Comparison of ENCODE assay signal across 1 cellular context in genomic region chr5:32143991-32144636, GRCh38.
TF ChIP-seq lines count a peak whose summit lies in the region.

No MANE protein-coding gene starts in this region.

TF ChIP-seq in HepG2, 621 proteins besides CTCF, POLR2A, EP300 and RAD21 (continued from another document):
- TF ChIP-seq, protein P1, sequence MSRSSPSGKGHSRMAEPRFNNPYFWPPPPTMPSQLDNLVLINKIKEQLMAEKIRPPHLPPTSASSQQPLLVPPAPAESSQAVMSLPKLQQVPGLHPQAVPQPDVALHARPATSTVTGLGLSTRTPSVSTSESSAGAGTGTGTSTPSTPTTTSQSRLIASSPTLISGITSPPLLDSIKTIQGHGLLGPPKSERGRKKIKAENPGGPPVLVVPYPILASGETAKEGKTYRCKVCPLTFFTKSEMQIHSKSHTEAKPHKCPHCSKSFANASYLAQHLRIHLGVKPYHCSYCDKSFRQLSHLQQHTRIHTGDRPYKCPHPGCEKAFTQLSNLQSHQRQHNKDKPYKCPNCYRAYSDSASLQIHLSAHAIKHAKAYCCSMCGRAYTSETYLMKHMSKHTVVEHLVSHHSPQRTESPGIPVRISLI (CRISPR knock-in tag; IDR thresholded peaks at IDR 0.05; ENCODE audit: borderline replicate concordance) = peak; percentile 46; the same call in 1 of the 2 replicates
- TF ChIP-seq CHD4 (IDR thresholded peaks at IDR 0.05; ENCODE audit: borderline replicate concordance, low read length) = 0 out of 2 replicates have a peak, but pooled peaks have one; percentile 40
- TF ChIP-seq ZNF121 (CRISPR knock-in tag; IDR thresholded peaks at IDR 0.05) = peak; percentile 97
- no peak for TF ChIP-seq ZSCAN25 (CRISPR knock-in tag; IDR thresholded peaks at IDR 0.05)
- peak; percentile 44; the same call in 1 of the 2 replicates for TF ChIP-seq TBX2 (CRISPR knock-in tag; IDR thresholded peaks at IDR 0.05; ENCODE audit: borderline replicate concordance)
- no peak for TF ChIP-seq YEATS2 (CRISPR knock-in tag; IDR thresholded peaks at IDR 0.05; ENCODE audit: borderline replicate concordance)
- no peak for TF ChIP-seq KLF16 (CRISPR knock-in tag; IDR thresholded peaks at IDR 0.05)
